28 cellular contexts compared by ENCODE assay signal in genomic region chr1:183907106-183907505, GRCh38.
"Had no signal": no experiment of that assay in that cellular context is flagged by ENCODE, and none has a peak within 500 bp of the region (broad histone marks: within the 10 kb centered on the region; RNA-seq: fewer than 3 reads in every experiment).

No MANE protein-coding gene starts in this region.

- H3K4me3 ChIP-seq: esophagus squamous epithelium, ovary, tibial nerve had no signal

- H3K9me3 Mint-ChIP-seq: activated CD4-positive, alpha-beta memory T cell treated with anti-CD3 and anti-CD28 coated beads, Interleukin-2, amount 10 ng/mL, durations not matched to agents 7 days and 5 days; activated CD4-positive, alpha-beta T cell treated with anti-CD3 and anti-CD28 coated beads, Interleukin-2, amount 10 ng/mL, durations not matched to agents 7 days and 5 days; activated naive CD4-positive, alpha-beta T cell treated with anti-CD3 and anti-CD28 coated beads, Interleukin-2, amount 10 ng/mL, durations not matched to agents 7 days and 5 days; activated naive CD8-positive, alpha-beta T cell treated with anti-CD3 and anti-CD28 coated beads, Interleukin-2, amount 10 ng/mL, durations not matched to agents 7 days and 5 days; activated T-cell treated with anti-CD3 and anti-CD28 coated beads, Interleukin-2, amount 50 U/mL, for 24 hours; endodermal cell; mesothelial cell of epicardium; naive B cell; nephron progenitor cell; WTC11 had no signal

- H3K27me3 ChIP-seq: esophagus squamous epithelium, neutrophil, ovary, tibial nerve had no signal

- H3K9me3 ChIP-seq: esophagus squamous epithelium, neutrophil, ovary, tibial nerve had no signal

- H3K36me3 Mint-ChIP-seq: naive B cell, WTC11 had no signal

- H3K4me3 Mint-ChIP-seq: activated CD4-positive, alpha-beta memory T cell treated with anti-CD3 and anti-CD28 coated beads, Interleukin-2, amount 10 ng/mL, durations not matched to agents 7 days and 5 days; activated CD4-positive, alpha-beta T cell treated with anti-CD3 and anti-CD28 coated beads, Interleukin-2, amount 10 ng/mL, durations not matched to agents 7 days and 5 days; activated naive CD4-positive, alpha-beta T cell treated with anti-CD3 and anti-CD28 coated beads, Interleukin-2, amount 10 ng/mL, durations not matched to agents 7 days and 5 days; activated naive CD8-positive, alpha-beta T cell treated with anti-CD3 and anti-CD28 coated beads, Interleukin-2, amount 10 ng/mL, durations not matched to agents 7 days and 5 days; activated T-cell treated with anti-CD3 and anti-CD28 coated beads, Interleukin-2, amount 50 U/mL, for 24 hours; endodermal cell; mesothelial cell of epicardium; nephron progenitor cell; WTC11 had no signal

- H3K27ac ChIP-seq: esophagus squamous epithelium, neutrophil, ovary, tibial nerve had no signal

- H3K36me3 ChIP-seq: neutrophil, ovary had no signal

- H3K4me1 ChIP-seq: esophagus squamous epithelium, tibial nerve had no signal

- H3K27ac Mint-ChIP-seq: activated CD4-positive, alpha-beta memory T cell treated with anti-CD3 and anti-CD28 coated beads, Interleukin-2, amount 10 ng/mL, durations not matched to agents 7 days and 5 days; activated CD4-positive, alpha-beta T cell treated with anti-CD3 and anti-CD28 coated beads, Interleukin-2, amount 10 ng/mL, durations not matched to agents 7 days and 5 days; activated naive CD4-positive, alpha-beta T cell treated with anti-CD3 and anti-CD28 coated beads, Interleukin-2, amount 10 ng/mL, durations not matched to agents 7 days and 5 days; activated naive CD8-positive, alpha-beta T cell treated with anti-CD3 and anti-CD28 coated beads, Interleukin-2, amount 10 ng/mL, durations not matched to agents 7 days and 5 days; activated T-cell treated with anti-CD3 and anti-CD28 coated beads, Interleukin-2, amount 50 U/mL, for 24 hours; endodermal cell; mesothelial cell of epicardium; nephron progenitor cell; progenitor cell of endocrine pancreas; WTC11 had no signal

- FAIRE-seq: astrocyte, frontal cortex, keratinocyte had no signal

- H3K27me3 Mint-ChIP-seq: activated CD4-positive, alpha-beta memory T cell treated with anti-CD3 and anti-CD28 coated beads, Interleukin-2, amount 10 ng/mL, durations not matched to agents 7 days and 5 days; activated CD4-positive, alpha-beta T cell treated with anti-CD3 and anti-CD28 coated beads, Interleukin-2, amount 10 ng/mL, durations not matched to agents 7 days and 5 days; activated naive CD4-positive, alpha-beta T cell treated with anti-CD3 and anti-CD28 coated beads, Interleukin-2, amount 10 ng/mL, durations not matched to agents 7 days and 5 days; activated naive CD8-positive, alpha-beta T cell treated with anti-CD3 and anti-CD28 coated beads, Interleukin-2, amount 10 ng/mL, durations not matched to agents 7 days and 5 days; activated T-cell treated with anti-CD3 and anti-CD28 coated beads, Interleukin-2, amount 50 U/mL, for 24 hours; naive B cell; progenitor cell of endocrine pancreas had no signal

- H3K4me1 Mint-ChIP-seq: endodermal cell, nephron progenitor cell had no signal

- DNase-seq: activated CD4-positive, alpha-beta memory T cell treated with anti-CD3 and anti-CD28 coated beads, Interleukin-2, amount 10 ng/mL, durations not matched to agents 7 days and 5 days; activated CD4-positive, alpha-beta T cell treated with anti-CD3 and anti-CD28 coated beads for 1 hour; activated CD4-positive, alpha-beta T cell treated with anti-CD3 and anti-CD28 coated beads, Interleukin-2, amount 10 ng/mL, durations not matched to agents 7 days and 5 days; activated CD8-positive, alpha-beta memory T cell treated with anti-CD3 and anti-CD28 coated beads, Interleukin-2, amount 50 U/mL, for 48 hours; activated gamma-delta T cell; activated naive CD4-positive, alpha-beta T cell treated with anti-CD3 and anti-CD28 coated beads, Interleukin-2, amount 10 ng/mL, durations not matched to agents 7 days and 5 days; activated naive CD8-positive, alpha-beta T cell treated with anti-CD3 and anti-CD28 coated beads, Interleukin-2, amount 10 ng/mL, durations not matched to agents 7 days and 5 days; activated T-cell treated with anti-CD3 and anti-CD28 coated beads, Interleukin-2, amount 50 U/mL, for 24 hours; amniotic stem cell; caudate nucleus; cortex of kidney; endodermal cell; esophagus squamous epithelium; left cardiac atrium; mammary epithelial cell; naive B cell; nephron progenitor cell; ovary; stimulated activated naive CD4-positive, alpha-beta T cell treated with Interleukin-2 at 50 U/mL for 16 hours; T-helper 2 cell had no signal
